Comparison of ENCODE assay signal across 19 cellular contexts in the genomic region with DNA sequence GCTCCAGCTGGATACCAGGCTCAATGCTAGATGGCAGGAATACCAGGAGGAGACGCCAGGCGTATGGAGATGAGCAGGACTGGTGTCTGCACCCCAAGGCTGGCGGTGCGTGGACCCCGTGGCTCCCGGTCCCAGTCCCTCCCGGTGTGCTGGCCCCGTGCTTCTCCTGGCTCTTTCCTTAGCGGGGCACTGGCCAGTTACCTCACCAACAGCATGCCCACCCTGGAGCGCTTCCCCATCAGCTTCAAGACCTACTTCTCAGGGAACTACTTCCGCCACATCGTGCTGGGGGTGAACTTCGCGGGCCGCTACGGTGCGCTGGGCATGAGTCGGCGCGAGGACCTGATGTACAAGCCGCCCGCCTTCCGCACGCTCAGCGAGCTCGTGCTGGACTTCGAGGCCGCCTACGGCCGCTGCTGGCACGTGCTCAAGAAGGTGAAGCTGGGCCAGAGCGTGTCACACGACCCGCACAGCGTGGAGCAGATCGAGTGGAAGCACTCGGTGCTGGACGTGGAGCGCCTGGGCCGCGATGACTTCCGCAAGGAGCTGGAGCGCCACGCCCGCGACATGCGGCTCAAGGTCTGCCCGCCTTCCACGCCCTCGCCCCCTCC. TPM values are rescaled to one million over a fixed set of nuclear protein-coding genes. Genes with fewer than 3 reads are reported as not detected.
DNase-seq lines count a peak whose midpoint lies in the region; ATAC-seq, FAIRE-seq and TF ChIP-seq lines count a peak whose summit lies in the region.
"Had no signal": no experiment of that assay in that cellular context is flagged by ENCODE, and none has a peak within 500 bp of the region (broad histone marks: within the 10 kb centered on the region; RNA-seq: fewer than 3 reads in every experiment).

No MANE protein-coding gene starts in this region.

- CTCF ChIA-PET in K562 (lab: Yijun Ruan, JAX; ENCODE audit: low intra/inter-chr PET ratio) = no interaction called here

- no peaks in the 10 kb centered on the region for H3K9me3 ChIP-seq in K562 (replicated peaks; ENCODE audit: control insufficient read depth, insufficient read depth, low read depth, low read length)
- no peaks in the 10 kb centered on the region for H3K9me3 ChIP-seq in sigmoid colon
- H3K9me3 ChIP-seq in effector memory CD4-positive, alpha-beta T cell (ENCODE audit: control insufficient read depth, low read length) = no peaks in the 10 kb centered on the region
- H3K9me3 ChIP-seq: BLaER1 treated with 17β-estradiol and CSF1 and Interleukin-3, amounts not matched to agents 10 nM and 100 nM; SJSA1 had no signal

- no peaks in the 10 kb centered on the region for H3K36me3 ChIP-seq in K562 (ENCODE audit: control insufficient read depth, insufficient read depth, low read length)
- H3K36me3 ChIP-seq in sigmoid colon = peaks cover 0 to 13% (median 0%) of the 10 kb centered on the region in 4 donors
- H3K36me3 ChIP-seq in effector memory CD4-positive, alpha-beta T cell (ENCODE audit: control insufficient read depth, insufficient read depth, low read length) = no peaks in the 10 kb centered on the region
- H3K36me3 ChIP-seq: SJSA1 had no signal

- no peak overlapping the region for H2AFZ ChIP-seq in K562 (ENCODE audit: low read depth, low read length)

- no peaks in the 10 kb centered on the region for H3K79me2 ChIP-seq in K562 (ENCODE audit: control insufficient read depth, insufficient read depth, low read length)

- H3K4me1 ChIP-seq in K562 (replicated peaks in 1 of 2; ENCODE audit: control insufficient read depth in 2 of 2, insufficient read depth in 2 of 2, low read length in 2 of 2) (peaks cover 26 to 54% of the 10 kb centered on the region in 2 experiments), sigmoid colon (peaks cover 0 to 18% (median 13%) of the 10 kb centered on the region in 4 donors)
- no peaks in the 10 kb centered on the region for H3K4me1 ChIP-seq in effector memory CD4-positive, alpha-beta T cell (ENCODE audit: control insufficient read depth, insufficient read depth, low read length, poor library complexity, severe bottlenecking)

- H3K4me3 ChIP-seq in K562 (no peak overlapping the region), sigmoid colon (no peak overlapping the region)
- no peak overlapping the region for H3K4me3 ChIP-seq in effector memory CD4-positive, alpha-beta T cell (ENCODE audit: insufficient read depth, low read depth, low read length, poor library complexity, severe bottlenecking)
- H3K4me3 ChIP-seq: BLaER1 treated with 17β-estradiol and CSF1 and Interleukin-3, amounts not matched to agents 10 nM and 100 nM; SJSA1 had no signal

- 88% methylated on average over 12 of the region's 50 CpGs for WGBS in K562 (ENCODE audit: insufficient coverage, low coverage, missing lambda C conversion rate)
- 92 to 95% methylated on average over 50 of the region's 50 CpGs for WGBS in sigmoid colon, 2 donors

- peaks cover 4% of the 10 kb centered on the region for H3K9me1 ChIP-seq in K562 (ENCODE audit: control insufficient read depth, insufficient read depth, low read length)

- H3K27me3 ChIP-seq in K562 (ENCODE audit: control insufficient read depth in 2 of 2, insufficient read depth in 2 of 2, low read length in 2 of 2) (no peaks in the 10 kb centered on the region), layer of hippocampus (ENCODE audit: control insufficient read depth, insufficient read depth, low read length) (no peaks in the 10 kb centered on the region), sigmoid colon (no peaks in the 10 kb centered on the region)
- H3K27me3 ChIP-seq in effector memory CD4-positive, alpha-beta T cell (replicated peaks; ENCODE audit: control insufficient read depth, insufficient read depth, low read length, poor library complexity, severe bottlenecking) = no peaks in the 10 kb centered on the region
- H3K27me3 ChIP-seq: BLaER1 treated with 17β-estradiol and CSF1 and Interleukin-3, amounts not matched to agents 10 nM and 100 nM; SJSA1 had no signal

- no peak overlapping the region for H3K4me2 ChIP-seq in K562 (ENCODE audit: insufficient read depth, low read length)

- DNase-seq in left cardiac atrium (peak; percentile 28), left ventricle myocardium superior (no peak), K562 (ENCODE audit: extremely low read depth in 1 of 4, low spot score in 3 of 4) (peak in 1 of 4 experiments; percentile 14), sigmoid colon (peak; percentile 64), putamen (ENCODE audit: low spot score) (no peak)
- no peak for DNase-seq in effector memory CD4-positive, alpha-beta T cell
- DNase-seq: DMS153, NCI-H1105 treated with DMSO at 0.1 percent for 48 hours, NCI-H187 treated with DMSO at 0.1 percent for 48 hours, NCI-H510A, NCI-H774 had no signal

- no peak for TF ChIP-seq CTCF in K562 (IDR thresholded peaks at IDR 0.05 in 2 of 3, conservative IDR thresholded peaks at IDR 0.05 in 1 of 3; ENCODE audit: insufficient read depth in 2 of 3, low read depth in 1 of 3, low read length in 3 of 3)
- TF ChIP-seq CTCF in sigmoid colon (IDR thresholded peaks at IDR 0.05) = no peak

- H3K27ac ChIP-seq in K562 (ENCODE audit: extremely low read depth, low read depth, low read length) (no peak overlapping the region), layer of hippocampus (ENCODE audit: low read depth, low read length) (peak overlapping the region; percentile 52), sigmoid colon (no peak overlapping the region)
- no peak overlapping the region for H3K27ac ChIP-seq in effector memory CD4-positive, alpha-beta T cell (ENCODE audit: insufficient read depth, low read length, poor library complexity, severe bottlenecking)
- H3K27ac ChIP-seq: RWPE1, SJSA1 had no signal

- POLR2A ChIA-PET in K562 (lab: Yijun Ruan, JAX) = interaction anchor here (0.6 kb wide), 1 partner anchor 683 kb away, joined by 3 read pairs; no protein-coding TSS in a partner anchor

- FAIRE-seq in K562 (lab: Jason Lieb, UNC) = no peak
- FAIRE-seq: A204.1, H54 had no signal

- ATAC-seq in left cardiac atrium (no peak), left ventricle myocardium superior (no peak), K562 (no peak), HG02798 (IDR thresholded peaks at IDR 0.05; ENCODE audit: poor library complexity, unreplicated experiment) (no peak)

- no peak for TF ChIP-seq EP300 in K562 (IDR thresholded peaks at IDR 0.05; ENCODE audit: low read length)
- TF ChIP-seq EP300 in sigmoid colon (IDR thresholded peaks at IDR 0.05) = no peak

- no peak for TF ChIP-seq POLR2A in K562 (conservative IDR thresholded peaks at IDR 0.05)
- TF ChIP-seq POLR2A in sigmoid colon (IDR thresholded peaks at IDR 0.05) = no peak

- no peak overlapping the region for H3K9ac ChIP-seq in K562 (ENCODE audit: insufficient read depth in 1 of 2, low read depth in 2 of 2, low read length in 2 of 2)

- no peak for TF ChIP-seq RAD21 in K562 (CRISPR knock-in tag; conservative IDR thresholded peaks at IDR 0.05 in 1 of 2, IDR thresholded peaks at IDR 0.05 in 1 of 2)

- no TSS peak for BruUV-seq in K562 (replicated peaks; lab: Mats Ljungman, UMichigan)

- intact Hi-C loops in left cardiac atrium (cut with DNase I) (no loop called here), left ventricle myocardium superior (cut with micrococcal nuclease) (no loop called here), K562 (cut with micrococcal nuclease) (no loop called here), sigmoid colon (cut with DNase I) (no loop called here)

- in situ Hi-C loops in K562 (cut with MboI) = no loop called here

- H4K20me1 ChIP-seq in K562 (replicated peaks; ENCODE audit: control insufficient read depth, insufficient read depth, low read length) = no peaks in the 10 kb centered on the region
- H4K20me1 ChIP-seq: BLaER1 treated with 17β-estradiol and CSF1 and Interleukin-3, amounts not matched to agents 10 nM and 100 nM had no signal

RNA-seq across cellular contexts. Expression of a gene that starts 14.5 kb away (rescaled TPM):
- total RNA-seq in left cardiac atrium (100 to 1,000 TPM in 1 of 2 donors, 10 to 100 TPM in 1; 27.0 to 142 TPM), left ventricle myocardium superior (14.0 TPM), K562 (2014; rRNA removed) (0.05 and 0.16 TPM in 2 replicates), K562 (2014; rRNA removed; fragmentation: Illumina TruSeq; extraction: Trizol) (0.11 and 0.22 TPM in 2 replicates), K562 (2015; rRNA removed; fragmentation: Illumina TruSeq; extraction: Trizol) (0.11 and 0.25 TPM in 2 replicates), K562 (2021) (0.16 and 0.27 TPM in 2 replicates), sigmoid colon (10 to 100 TPM in 1 of 4 donors, 1 to 10 TPM in 3; 3.0 to 13.0 (median 5.3) TPM)
- total RNA-seq in K562 (2011; cell fraction: chromatin; rRNA removed; ENCODE audit: low replicate concordance) = 0.30 and 0.46 TPM in 2 replicates
- 0.67 TPM in 1 of 2 replicates, not detected in the other for total RNA-seq in K562 (2011; cell fraction: nucleolus; rRNA removed)
- 0.07 and 0.15 TPM in 2 replicates for total RNA-seq in K562 (2011; cell fraction: nucleoplasm; rRNA removed)
- polyA plus RNA-seq in K562 (2011; rRNA removed) (0.15 and 0.43 TPM in 2 replicates), K562 (2014; fragmentation: Illumina TruSeq; extraction: Trizol) (0.03 and 0.11 TPM in 2 replicates), K562 (2014; fragmentation: Nextera tagmentation; extraction: Ambion mirVana) (under 1 TPM in 1 of 2 experiments, not detected in 1; 0.01 TPM), K562 (2014; rRNA removed) (0.16 and 0.49 TPM in 2 replicates), sigmoid colon (1 to 10 TPM; 3.0 to 7.7 (median 3.7) TPM)
- polyA plus RNA-seq in K562 (2011; cell fraction: cytosol; rRNA removed) = 0.18 and 0.55 TPM in 2 replicates
- 0.74 and 1.3 TPM in 2 replicates for polyA plus RNA-seq in K562 (2011; cell fraction: nucleus; rRNA removed)
- polyA plus RNA-seq in K562 (2012) = 0.46 and 0.48 TPM in 2 replicates
- 0.24 and 0.46 TPM in 2 replicates for polyA minus RNA-seq in K562 (2011; rRNA and poly(A)+ RNA removed)
- 0.73 and 0.76 TPM in 2 replicates for polyA minus RNA-seq in K562 (2011; cell fraction: cytosol; rRNA and poly(A)+ RNA removed)
- polyA minus RNA-seq in K562 (2011; cell fraction: nucleus; rRNA and poly(A)+ RNA removed) = 0.33 and 0.40 TPM in 2 replicates

RNA-seq across cellular contexts. Expression of a gene that starts 36.9 kb away (rescaled TPM):
- total RNA-seq in left cardiac atrium = 10 to 100 TPM; 14.9 to 21.6 TPM
- total RNA-seq in left ventricle myocardium superior = 11.2 TPM
- 59.6 and 73.4 TPM in 2 replicates for total RNA-seq in K562 (2011; cell fraction: chromatin; rRNA removed; ENCODE audit: low replicate concordance)
- total RNA-seq in K562 (2011; cell fraction: nucleolus; rRNA removed) = 47.6 and 52.5 TPM in 2 replicates
- total RNA-seq in K562 (2011; cell fraction: nucleoplasm; rRNA removed) = 56.4 and 62.1 TPM in 2 replicates
- total RNA-seq in K562 (2014; rRNA removed) = 5.2 and 6.7 TPM in 2 replicates
- 7.2 and 7.3 TPM in 2 replicates for total RNA-seq in K562 (2014; rRNA removed; fragmentation: Illumina TruSeq; extraction: Trizol)
- 6.1 and 6.3 TPM in 2 replicates for total RNA-seq in K562 (2015; rRNA removed; fragmentation: Illumina TruSeq; extraction: Trizol)
- 13.0 and 13.7 TPM in 2 replicates for total RNA-seq in K562 (2021)
- 22.2 and 22.8 TPM in 2 replicates for polyA plus RNA-seq in K562 (2011; rRNA removed)
- 23.9 and 26.3 TPM in 2 replicates for polyA plus RNA-seq in K562 (2011; cell fraction: cytosol; rRNA removed)
- polyA plus RNA-seq in K562 (2011; cell fraction: nucleus; rRNA removed) = 35.0 and 39.9 TPM in 2 replicates
- 6.7 and 7.5 TPM in 2 replicates for polyA plus RNA-seq in K562 (2012)
- 10.8 and 12.0 TPM in 2 replicates for polyA plus RNA-seq in K562 (2014; fragmentation: Illumina TruSeq; extraction: Trizol)
- 1 to 10 TPM; 2.1 to 3.2 TPM for polyA plus RNA-seq in K562 (2014; fragmentation: Nextera tagmentation; extraction: Ambion mirVana)
- 9.8 and 15.0 TPM in 2 replicates for polyA plus RNA-seq in K562 (2014; rRNA removed)
- 20.3 and 23.9 TPM in 2 replicates for polyA minus RNA-seq in K562 (2011; rRNA and poly(A)+ RNA removed)
- polyA minus RNA-seq in K562 (2011; cell fraction: cytosol; rRNA and poly(A)+ RNA removed) = 8.4 and 14.6 TPM in 2 replicates
- polyA minus RNA-seq in K562 (2011; cell fraction: nucleus; rRNA and poly(A)+ RNA removed) = 18.8 and 22.4 TPM in 2 replicates
- 10 to 100 TPM in 2 of 4 donors, 1 to 10 TPM in 2; 9.6 to 16.1 (median 10.8) TPM for total RNA-seq in sigmoid colon
- 10 to 100 TPM in 1 of 3 donors, 1 to 10 TPM in 1, under 1 TPM in 1; 0.60 to 10.9 (median 1.4) TPM for polyA plus RNA-seq in sigmoid colon

RNA-seq across cellular contexts. Expression of a gene that starts 50.4 kb away (rescaled TPM):
- not detected for total RNA-seq in left cardiac atrium
- total RNA-seq in left ventricle myocardium superior = not detected
- total RNA-seq in K562 (2011; cell fraction: chromatin; rRNA removed; ENCODE audit: low replicate concordance) = not detected in 2 replicates
- total RNA-seq in K562 (2011; cell fraction: nucleolus; rRNA removed) = not detected in 2 replicates
- total RNA-seq in K562 (2011; cell fraction: nucleoplasm; rRNA removed) = not detected in 2 replicates
- total RNA-seq in K562 (2014; rRNA removed) = not detected in 2 replicates
- total RNA-seq in K562 (2014; rRNA removed; fragmentation: Illumina TruSeq; extraction: Trizol) = not detected in 2 replicates
- total RNA-seq in K562 (2015; rRNA removed; fragmentation: Illumina TruSeq; extraction: Trizol) = not detected in 2 replicates
- total RNA-seq in K562 (2021) = not detected in 2 replicates
- not detected in 2 replicates for polyA plus RNA-seq in K562 (2011; rRNA removed)
- not detected in 2 replicates for polyA plus RNA-seq in K562 (2011; cell fraction: cytosol; rRNA removed)
- polyA plus RNA-seq in K562 (2011; cell fraction: nucleus; rRNA removed) = not detected in 2 replicates
- polyA plus RNA-seq in K562 (2012) = not detected in 2 replicates
- polyA plus RNA-seq in K562 (2014; fragmentation: Illumina TruSeq; extraction: Trizol) = not detected in 2 replicates
- polyA plus RNA-seq in K562 (2014; fragmentation: Nextera tagmentation; extraction: Ambion mirVana) = not detected
- polyA plus RNA-seq in K562 (2014; rRNA removed) = not detected in 2 replicates
- not detected in 2 replicates for polyA minus RNA-seq in K562 (2011; rRNA and poly(A)+ RNA removed)
- polyA minus RNA-seq in K562 (2011; cell fraction: cytosol; rRNA and poly(A)+ RNA removed) = not detected in 2 replicates
- not detected in 2 replicates for polyA minus RNA-seq in K562 (2011; cell fraction: nucleus; rRNA and poly(A)+ RNA removed)
- total RNA-seq in sigmoid colon = not detected
- polyA plus RNA-seq in sigmoid colon = not detected
- total RNA-seq: HT1080, SJSA1 had no signal

Comparison
In these comparisons a context has a peak if more than half of its experiments do, and no peak if none do; other contexts are left out.
1. DNase-seq: peak in left cardiac atrium (single experiment) and sigmoid colon (single experiment); none in left ventricle myocardium superior (single experiment), putamen (single experiment) and effector memory CD4-positive, alpha-beta T cell (0 of 3).